In the genomic region with DNA sequence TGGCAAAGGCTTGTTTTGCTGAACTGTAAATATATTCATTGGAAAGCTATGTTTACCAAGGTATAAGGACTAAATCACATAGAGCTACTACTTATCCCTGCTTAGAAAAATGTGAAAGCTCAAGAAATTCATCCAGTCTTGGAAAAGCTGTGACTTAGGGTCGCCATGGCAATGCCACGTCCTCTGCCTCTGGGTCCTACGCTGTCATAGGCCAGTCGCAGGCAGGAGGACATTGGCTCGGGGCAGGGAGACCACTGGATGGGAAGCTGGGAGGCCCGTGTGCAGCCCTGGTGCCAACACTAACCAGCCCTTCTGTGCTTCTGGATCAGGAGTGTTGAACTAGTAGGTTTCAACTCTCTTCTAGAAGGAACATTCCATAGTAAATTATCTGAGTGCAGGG, we compare ENCODE assay signal across 12 cellular contexts.
DNase-seq lines count a peak whose midpoint lies in the region; ATAC-seq and TF ChIP-seq lines count a peak whose summit lies in the region.
"Had no signal": no experiment of that assay in that cellular context is flagged by ENCODE, and none has a peak within 500 bp of the region (broad histone marks: within the 10 kb centered on the region; RNA-seq: fewer than 3 reads in every experiment).

No MANE protein-coding gene starts in this region.

- ATAC-seq in GM19397 (IDR thresholded peaks at IDR 0.05; ENCODE audit: unreplicated experiment) (peak; percentile 5), HG03354 (IDR thresholded peaks at IDR 0.05; ENCODE audit: poor library complexity, severe bottlenecking, unreplicated experiment) (peak; percentile 32), thoracic aorta (ENCODE audit: insufficient number of reproducible peaks, low FRiP score, low read depth) (peak; percentile 57), GM18517 (IDR thresholded peaks at IDR 0.05; ENCODE audit: unreplicated experiment) (no peak)
- ATAC-seq in CD4-positive, alpha-beta T cell (ENCODE audit: poor library complexity), result no peak

- H4K20me1 ChIP-seq in OCI-LY7 (ENCODE audit: insufficient read depth, low read length), result no peaks in the 10 kb centered on the region

- H3K27ac ChIP-seq in thoracic aorta (peak overlapping the region; percentile 36 to 74), OCI-LY7 (ENCODE audit: low read depth, low read length, poor library complexity, severe bottlenecking) (no peak overlapping the region)
- no peak overlapping the region for H3K27ac ChIP-seq in CD4-positive, alpha-beta T cell (ENCODE audit: low read depth, low read length)
- H3K27ac ChIP-seq: upper lobe of left lung had no signal

- intact Hi-C loops in CD4-positive, alpha-beta T cell (cut with DNase I, micrococcal nuclease), result loop anchor here (5.0 kb wide), 1 partner anchor 800 kb away; no protein-coding TSS in a partner anchor
- intact Hi-C loops in OCI-LY7 (cut with micrococcal nuclease; ENCODE audit: unreplicated experiment), result no loop called here

- no peak overlapping the region for H3K4me2 ChIP-seq in OCI-LY7 (ENCODE audit: low read length)

- CTCF ChIA-PET in CD4-positive, alpha-beta T cell (lab: Charles Lee), result interaction anchor here (1.1 kb wide), 2 partner anchors 16 to 800 kb away, joined by 3 to 4 read pairs; no protein-coding TSS in a partner anchor
- CTCF ChIA-PET in OCI-LY7 (lab: Charles Lee; ENCODE audit: unreplicated experiment), result interaction anchor here (1.5 kb wide), 1 partner anchor 11 kb away, joined by 5 read pairs; no protein-coding TSS in a partner anchor

- DNase-seq in epithelial cell of esophagus (ENCODE audit: low read depth) (peak; percentile 24), thoracic aorta (ENCODE audit: low spot score) (no peak), OCI-LY7 (ENCODE audit: low spot score) (no peak), GOT3 (lab: John Stamatoyannopoulos, UW) (no peak)
- no peak for DNase-seq in CD4-positive, alpha-beta T cell
- DNase-seq: DMS79 had no signal

- H3K9me2 ChIP-seq in OCI-LY7 (ENCODE audit: insufficient read depth, low read length), result no peaks in the 10 kb centered on the region

- H3K9me3 ChIP-seq in thoracic aorta (no peaks in the 10 kb centered on the region), OCI-LY7 (ENCODE audit: low read length) (no peaks in the 10 kb centered on the region)
- H3K9me3 ChIP-seq in CD4-positive, alpha-beta T cell (ENCODE audit: control insufficient read depth, low read length), result peaks cover 12% of the 10 kb centered on the region
- H3K9me3 ChIP-seq: gastrocnemius medialis, upper lobe of left lung had no signal

- POLR2A ChIA-PET in CD4-positive, alpha-beta T cell (lab: Charles Lee), result no interaction called here
- POLR2A ChIA-PET in OCI-LY7 (lab: Charles Lee), result no interaction called here

- H3K4me3 Mint-ChIP-seq in CD4-positive, alpha-beta T cell, result no peak overlapping the region
- H3K4me3 Mint-ChIP-seq: activated T-helper 17 cell treated with anti-CD3 and anti-CD28 coated beads, Interleukin-2, amount 50 U/mL, for 72 hours had no signal

- H2AFZ ChIP-seq in OCI-LY7 (ENCODE audit: low read length), result no peak overlapping the region

- no peaks in the 10 kb centered on the region for H3K79me2 ChIP-seq in OCI-LY7 (ENCODE audit: insufficient read depth, low read depth, low read length)

- H3K27me3 ChIP-seq in thoracic aorta (replicated peaks; ENCODE audit: insufficient read depth), result no peaks in the 10 kb centered on the region
- peaks cover 5% of the 10 kb centered on the region for H3K27me3 ChIP-seq in CD4-positive, alpha-beta T cell (ENCODE audit: control insufficient read depth, insufficient read depth, low read length)
- H3K27me3 ChIP-seq: upper lobe of left lung had no signal

- H3K4me3 ChIP-seq in epithelial cell of esophagus (ENCODE audit: low read length) (no peak overlapping the region), thoracic aorta (peak overlapping the region; percentile 51), OCI-LY7 (ENCODE audit: low read depth, low read length, poor library complexity, severe bottlenecking) (no peak overlapping the region)
- H3K4me3 ChIP-seq: gastrocnemius medialis had no signal

- no TSS peak for BruUV-seq in OCI-LY7 (replicated peaks; lab: Mats Ljungman, UMichigan)

- no peak overlapping the region for H3K27ac Mint-ChIP-seq in CD4-positive, alpha-beta T cell
- H3K27ac Mint-ChIP-seq: activated T-helper 17 cell treated with anti-CD3 and anti-CD28 coated beads, Interleukin-2, amount 50 U/mL, for 72 hours had no signal

- peaks cover 13 to 23% of the 10 kb centered on the region in 2 donors for H3K4me1 ChIP-seq in thoracic aorta (ENCODE audit: control insufficient read depth in 1 of 2, low read depth in 2 of 2)
- H3K4me1 ChIP-seq in OCI-LY7 (ENCODE audit: insufficient read depth, low read length, poor library complexity, severe bottlenecking), result no peaks in the 10 kb centered on the region

- no peaks in the 10 kb centered on the region for H3K36me3 Mint-ChIP-seq in CD4-positive, alpha-beta T cell (ENCODE audit: low read depth)

- H3K9me3 Mint-ChIP-seq in CD4-positive, alpha-beta T cell, result peaks cover 9% of the 10 kb centered on the region

- H3K36me3 ChIP-seq in thoracic aorta (no peaks in the 10 kb centered on the region), OCI-LY7 (ENCODE audit: insufficient read depth, low read length) (no peaks in the 10 kb centered on the region)
- H3K36me3 ChIP-seq: gastrocnemius medialis, upper lobe of left lung had no signal

- H3K27me3 Mint-ChIP-seq in CD4-positive, alpha-beta T cell, result peaks cover 50% of the 10 kb centered on the region

- peaks cover 6% of the 10 kb centered on the region for H3K4me1 Mint-ChIP-seq in CD4-positive, alpha-beta T cell (ENCODE audit: low read depth)
- H3K4me1 Mint-ChIP-seq: activated T-helper 17 cell treated with anti-CD3 and anti-CD28 coated beads, Interleukin-2, amount 50 U/mL, for 72 hours had no signal

- TF ChIP-seq CTCF in epithelial cell of esophagus (IDR thresholded peaks at IDR 0.05; ENCODE audit: insufficient read depth, low read depth, low read length, missing control alignments), result no peak
- no peak for TF ChIP-seq CTCF in thoracic aorta (IDR thresholded peaks at IDR 0.05)
- TF ChIP-seq CTCF in CD4-positive, alpha-beta T cell (IDR thresholded peaks at IDR 0.05), result no peak
- no peak for TF ChIP-seq CTCF in OCI-LY7 (conservative IDR thresholded peaks at IDR 0.05; ENCODE audit: low read length)

Comparison
In these comparisons a context has a peak if more than half of its experiments do, and no peak if none do; other contexts are left out.
1. ATAC-seq: peak in GM19397 (single experiment), HG03354 (single experiment) and thoracic aorta (single experiment); none in GM18517 (single experiment) and CD4-positive, alpha-beta T cell (single experiment).
2. H3K27ac ChIP-seq: peak in thoracic aorta (2 of 2); none in CD4-positive, alpha-beta T cell (single experiment) and OCI-LY7 (single experiment).